Comparison of ENCODE assay signal across 10 cellular contexts in genomic region chr22:25054943-25055511, GRCh38.
DNase-seq lines count a peak whose midpoint lies in the region; ATAC-seq and TF ChIP-seq lines count a peak whose summit lies in the region.
"Had no signal": no experiment of that assay in that cellular context is flagged by ENCODE, and none has a peak within 500 bp of the region (broad histone marks: within the 10 kb centered on the region; RNA-seq: fewer than 3 reads in every experiment).

No MANE protein-coding gene starts in this region.

- no peak for TF ChIP-seq CTCF in epithelial cell of proximal tubule (conservative IDR thresholded peaks at IDR 0.05; ENCODE audit: low read depth, low read length)

- H3K4me3 ChIP-seq in epithelial cell of proximal tubule (ENCODE audit: low read depth, low read length) = no peak overlapping the region
- H3K4me3 ChIP-seq: pancreas had no signal

- DNase-seq in activated CD4-positive, alpha-beta T cell treated with anti-CD3 and anti-CD28 coated beads, Interleukin-2, amount 10 ng/mL, durations not matched to agents 24 days and 14 days = peak; percentile 76
- DNase-seq in activated CD4-positive, alpha-beta T cell treated with anti-CD3 and anti-CD28 coated beads for 1 hour = no peak
- DNase-seq in activated CD8-positive, alpha-beta memory T cell treated with anti-CD3 and anti-CD28 coated beads, Interleukin-2, amount 10 ng/mL, durations not matched to agents 7 days and 5 days = peak; percentile 85
- DNase-seq in epithelial cell of proximal tubule (ENCODE audit: low read depth) (peak; percentile 29), CD1c-positive myeloid dendritic cell (ENCODE audit: extremely low spot score) (no peak)
- peak; percentile 24 for DNase-seq in stimulated activated CD8-positive, alpha-beta memory T cell treated with anti-CD3 and anti-CD28 coated beads, Interleukin-12 subunit alpha, Interleukin-12 subunit beta, amount 100 ng/mL, for 4 hours (ENCODE audit: low read depth)
- DNase-seq: NCI-H1417, pancreas had no signal

- peaks cover 10% of the 10 kb centered on the region for H3K9me3 Mint-ChIP-seq in activated CD4-positive, alpha-beta T cell treated with anti-CD3 and anti-CD28 coated beads, Interleukin-2, amount 10 ng/mL, durations not matched to agents 24 days and 14 days
- H3K9me3 Mint-ChIP-seq in activated CD8-positive, alpha-beta memory T cell treated with anti-CD3 and anti-CD28 coated beads, Interleukin-2, amount 10 ng/mL, durations not matched to agents 7 days and 5 days (ENCODE audit: low read depth) = peaks cover 3% of the 10 kb centered on the region

- CTCF ChIA-PET in activated CD8-positive, alpha-beta memory T cell treated with anti-CD3 and anti-CD28 coated beads, Interleukin-2, amount 10 ng/mL, durations not matched to agents 7 days and 5 days (lab: Charles Lee) = interaction anchor here (0.6 to 13.1 kb wide), 15 partner anchors 11 to 252 kb away, joined by 3 to 190 read pairs (median 5); partner anchors contain the start of genes KIAA1671 and LHFPL7

- H3K27me3 Mint-ChIP-seq in activated CD4-positive, alpha-beta T cell treated with anti-CD3 and anti-CD28 coated beads, Interleukin-2, amount 10 ng/mL, durations not matched to agents 24 days and 14 days = peaks cover 2% of the 10 kb centered on the region
- no peaks in the 10 kb centered on the region for H3K27me3 Mint-ChIP-seq in activated CD8-positive, alpha-beta memory T cell treated with anti-CD3 and anti-CD28 coated beads, Interleukin-2, amount 10 ng/mL, durations not matched to agents 7 days and 5 days

- peak overlapping the region; percentile 85 for H3K27ac Mint-ChIP-seq in activated CD4-positive, alpha-beta T cell treated with anti-CD3 and anti-CD28 coated beads, Interleukin-2, amount 10 ng/mL, durations not matched to agents 24 days and 14 days
- H3K27ac Mint-ChIP-seq in activated CD8-positive, alpha-beta memory T cell treated with anti-CD3 and anti-CD28 coated beads, Interleukin-2, amount 10 ng/mL, durations not matched to agents 7 days and 5 days = peak overlapping the region; percentile 76

- intact Hi-C loops in activated CD4-positive, alpha-beta T cell treated with anti-CD3 and anti-CD28 coated beads, Interleukin-2, amount 10 ng/mL, durations not matched to agents 24 days and 14 days (cut with micrococcal nuclease) = loop anchor here (1.0 to 2.0 kb wide), 3 partner anchors 14 to 60 kb away; no protein-coding TSS in a partner anchor

- ATAC-seq in activated CD8-positive, alpha-beta memory T cell treated with anti-CD3 and anti-CD28 coated beads, Interleukin-2, amount 10 ng/mL, durations not matched to agents 7 days and 5 days = peak; percentile 76
- ATAC-seq in GM19467 (IDR thresholded peaks at IDR 0.05; ENCODE audit: unreplicated experiment) = no peak
- no peak for ATAC-seq in GM21737 (IDR thresholded peaks at IDR 0.05; ENCODE audit: unreplicated experiment)
- ATAC-seq: pancreas had no signal

- H3K4me3 Mint-ChIP-seq in activated CD4-positive, alpha-beta T cell treated with anti-CD3 and anti-CD28 coated beads, Interleukin-2, amount 10 ng/mL, durations not matched to agents 24 days and 14 days = peak overlapping the region; percentile 38
- peak overlapping the region; percentile 15 for H3K4me3 Mint-ChIP-seq in activated CD8-positive, alpha-beta memory T cell treated with anti-CD3 and anti-CD28 coated beads, Interleukin-2, amount 10 ng/mL, durations not matched to agents 7 days and 5 days

- peaks cover 27% of the 10 kb centered on the region for H3K4me1 Mint-ChIP-seq in activated CD4-positive, alpha-beta T cell treated with anti-CD3 and anti-CD28 coated beads, Interleukin-2, amount 10 ng/mL, durations not matched to agents 24 days and 14 days
- H3K4me1 Mint-ChIP-seq in activated CD8-positive, alpha-beta memory T cell treated with anti-CD3 and anti-CD28 coated beads, Interleukin-2, amount 10 ng/mL, durations not matched to agents 7 days and 5 days = peaks cover 28% of the 10 kb centered on the region

- peaks cover 8% of the 10 kb centered on the region for H3K36me3 Mint-ChIP-seq in activated CD4-positive, alpha-beta T cell treated with anti-CD3 and anti-CD28 coated beads, Interleukin-2, amount 10 ng/mL, durations not matched to agents 24 days and 14 days (ENCODE audit: low read depth)
- peaks cover 10% of the 10 kb centered on the region for H3K36me3 Mint-ChIP-seq in activated CD8-positive, alpha-beta memory T cell treated with anti-CD3 and anti-CD28 coated beads, Interleukin-2, amount 10 ng/mL, durations not matched to agents 7 days and 5 days

Comparison
In these comparisons a context has a peak if more than half of its experiments do, and no peak if none do; other contexts are left out.
1. DNase-seq: peak in activated CD4-positive, alpha-beta T cell treated with anti-CD3 and anti-CD28 coated beads, Interleukin-2, amount 10 ng/mL, durations not matched to agents 24 days and 14 days (single experiment), activated CD8-positive, alpha-beta memory T cell treated with anti-CD3 and anti-CD28 coated beads, Interleukin-2, amount 10 ng/mL, durations not matched to agents 7 days and 5 days (single experiment), epithelial cell of proximal tubule (single experiment) and stimulated activated CD8-positive, alpha-beta memory T cell treated with anti-CD3 and anti-CD28 coated beads, Interleukin-12 subunit alpha, Interleukin-12 subunit beta, amount 100 ng/mL, for 4 hours (single experiment); none in activated CD4-positive, alpha-beta T cell treated with anti-CD3 and anti-CD28 coated beads for 1 hour (single experiment) and CD1c-positive myeloid dendritic cell (single experiment).